ENCODE assay signal across 14 cellular contexts in the genomic region with DNA sequence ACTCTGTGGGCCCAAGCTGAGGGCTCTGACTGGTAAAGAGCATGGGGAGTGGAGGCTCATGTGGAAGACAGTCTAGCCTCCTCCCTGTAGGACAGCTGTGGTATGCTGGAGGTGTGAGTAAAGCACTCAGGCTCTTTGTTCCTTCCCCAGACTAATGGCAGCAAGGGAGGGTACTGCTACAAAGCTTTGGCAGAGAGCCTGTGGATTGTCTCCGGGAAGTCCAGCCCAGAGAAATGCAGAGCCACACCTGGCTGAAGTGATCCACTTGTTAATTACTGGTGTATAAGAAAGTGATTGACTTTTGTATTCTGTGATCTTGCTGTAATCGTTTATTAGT.
DNase-seq lines count a peak whose midpoint lies in the region; ATAC-seq, FAIRE-seq and TF ChIP-seq lines count a peak whose summit lies in the region.
"Had no signal": no experiment of that assay in that cellular context is flagged by ENCODE, and none has a peak within 500 bp of the region (broad histone marks: within the 10 kb centered on the region; RNA-seq: fewer than 3 reads in every experiment).

No MANE protein-coding gene starts in this region.

- peak overlapping the region; percentile 25 for H4K5ac ChIP-seq in H1 (ENCODE audit: insufficient read length, low read depth, low read length)

- 94% methylated on average over 2 of the region's 2 CpGs; no CpG with 5 or more reads in 1 of the 2 experiments for WGBS in H1 (ENCODE audit: extremely low coverage in 1 of 2, insufficient coverage in 1 of 2, insufficient read length in 1 of 2, insufficient replicate concordance in 2 of 2, low coverage in 1 of 2, low lambda C conversion rate in 2 of 2, missing lambda C conversion rate in 1 of 2), 2 experiments
- WGBS in smooth muscle cell (ENCODE audit: low lambda C conversion rate): 65% methylated on average over 2 of the region's 2 CpGs

- FAIRE-seq in H1 (lab: Jason Lieb, UNC): no peak
- FAIRE-seq: endometrium, kidney had no signal

- no peak overlapping the region for H2BK5ac ChIP-seq in H1 (ENCODE audit: low read depth, low read length)

- no peak overlapping the region for H3K4ac ChIP-seq in H1 (replicated peaks; ENCODE audit: insufficient read length, low read depth, low read length)

- H3K23me2 ChIP-seq in H1 (ENCODE audit: low read depth, low read length): no peaks in the 10 kb centered on the region

- peak overlapping the region; percentile 72 for H2BK12ac ChIP-seq in H1 (ENCODE audit: low read depth, low read length)

- H2BK15ac ChIP-seq in H1 (ENCODE audit: low read length): no peak overlapping the region

- no peak for TF ChIP-seq EP300 in H1 (IDR thresholded peaks at IDR 0.05; ENCODE audit: borderline replicate concordance in 1 of 2, low read depth in 2 of 2, low read length in 2 of 2)

- no peaks in the 10 kb centered on the region for H3K9me3 ChIP-seq in H1 (ENCODE audit: insufficient read depth in 2 of 2, low read depth in 1 of 2, low read length in 1 of 2)
- H3K9me3 ChIP-seq in WERI-Rb-1 (ENCODE audit: severe bottlenecking): peaks cover 3% of the 10 kb centered on the region
- no peaks in the 10 kb centered on the region for H3K9me3 ChIP-seq in smooth muscle cell (replicated peaks; ENCODE audit: low read depth)

- H3K56ac ChIP-seq in H1 (replicated peaks; ENCODE audit: insufficient read length, low read depth, low read length): no peak overlapping the region

- peak overlapping the region; percentile 76 for H4K91ac ChIP-seq in H1 (replicated peaks; ENCODE audit: insufficient read length, low read length)

- H3K9ac ChIP-seq in H1 (replicated peaks in 1 of 4; ENCODE audit: extremely low read depth in 1 of 4, low read depth in 3 of 4, low read length in 3 of 4) (no peak overlapping the region), smooth muscle cell (ENCODE audit: low read depth) (no peak overlapping the region)

- H4K20me1 ChIP-seq in H1 (replicated peaks in 1 of 2; ENCODE audit: control insufficient read depth in 1 of 2, insufficient read depth in 2 of 2, low read length in 2 of 2): no peaks in the 10 kb centered on the region
- no peaks in the 10 kb centered on the region for H4K20me1 ChIP-seq in smooth muscle cell (ENCODE audit: low read depth)

- peak overlapping the region; percentile 99 for H2AFZ ChIP-seq in H1 (ENCODE audit: low read length)
- H2AFZ ChIP-seq in smooth muscle cell (ENCODE audit: low read depth): no peak overlapping the region

- no peak for DNase-seq in H1 (ENCODE audit: low read depth in 1 of 2, low spot score in 2 of 2)
- DNase-seq in WERI-Rb-1: no peak
- no peak for DNase-seq in Kasumi-1 (lab: John Stamatoyannopoulos, UW)
- no peak for DNase-seq in smooth muscle cell (lab: John Stamatoyannopoulos, UW; ENCODE audit: unreplicated experiment)
- no peak for DNase-seq in NK-92 (lab: John Stamatoyannopoulos, UW; ENCODE audit: unreplicated experiment)
- DNase-seq: activated naive CD4-positive, alpha-beta T cell treated with anti-CD3 and anti-CD28 coated beads, Interleukin-2, amount 50 U/mL, for 16 hours; kidney; naive B cell; stimulated activated CD4-positive, alpha-beta T cell treated with anti-CD3 and anti-CD28 coated beads, Interleukin-2, amount 100 ng/mL, for 24 hours; uterus had no signal

- TF ChIP-seq POLR2A in H1 (IDR thresholded peaks at IDR 0.05; ENCODE audit: control extremely low read depth in 1 of 2, low read depth in 2 of 2, low read length in 2 of 2): no peak

- H3K36me3 ChIP-seq in H1 (ENCODE audit: control insufficient read depth in 2 of 4, insufficient read depth in 4 of 4, low read length in 3 of 4) (no peaks in the 10 kb centered on the region), WERI-Rb-1 (no peaks in the 10 kb centered on the region), smooth muscle cell (ENCODE audit: low read depth) (no peaks in the 10 kb centered on the region)
- H3K36me3 ChIP-seq: uterus had no signal

- ATAC-seq in GM18511 (IDR thresholded peaks at IDR 0.05; ENCODE audit: unreplicated experiment): peak; percentile 37
- peak; percentile 28 for ATAC-seq in GM21526 (IDR thresholded peaks at IDR 0.05; ENCODE audit: low FRiP score, unreplicated experiment)
- peak; percentile 25 for ATAC-seq in HG03159 (IDR thresholded peaks at IDR 0.05; ENCODE audit: unreplicated experiment)

- no peak overlapping the region for H3K4me2 ChIP-seq in H1 (ENCODE audit: insufficient read depth in 1 of 2, low read depth in 2 of 2, low read length in 2 of 2)
- no peak overlapping the region for H3K4me2 ChIP-seq in smooth muscle cell

- CTCF ChIA-PET in H1 (lab: Charles Lee; ENCODE audit: partially characterized antibody): interaction anchor here (0.5 to 3.7 kb wide), 12 partner anchors 10 to 891 kb away, joined by 3 to 49 read pairs (median 6); no protein-coding TSS in a partner anchor

- no peak overlapping the region for H2AK5ac ChIP-seq in H1 (ENCODE audit: low read depth, low read length)

- peaks cover 0 to 4% (median 0%) of the 10 kb centered on the region in 4 experiments; a peak in 2 of 7 replicates for H3K4me1 ChIP-seq in H1 (replicated peaks in 1 of 4; ENCODE audit: control insufficient read depth in 3 of 4, insufficient read depth in 4 of 4, low read length in 3 of 4)
- H3K4me1 ChIP-seq in smooth muscle cell (ENCODE audit: low read depth): no peaks in the 10 kb centered on the region
- H3K4me1 ChIP-seq: uterus had no signal

- H3K79me2 ChIP-seq in H1 (ENCODE audit: control insufficient read depth in 1 of 2, insufficient read depth in 2 of 2, low read length in 2 of 2): no peaks in the 10 kb centered on the region
- no peaks in the 10 kb centered on the region for H3K79me2 ChIP-seq in smooth muscle cell (ENCODE audit: low read depth)

- H3K27ac ChIP-seq in H1 (ENCODE audit: low read depth, low read length) (no peak overlapping the region), WERI-Rb-1 (no peak overlapping the region), smooth muscle cell (ENCODE audit: low read depth) (no peak overlapping the region)
- H3K27ac ChIP-seq: uterus had no signal

- no peak overlapping the region for H2BK120ac ChIP-seq in H1 (replicated peaks; ENCODE audit: low read depth, low read length)

- peak overlapping the region; percentile 92; the same call in 1 of the 2 replicates for H4K8ac ChIP-seq in H1 (ENCODE audit: extremely low read depth, insufficient read depth, low read length)

- TF ChIP-seq CTCF in H1 (IDR thresholded peaks at IDR 0.05; ENCODE audit: control extremely low read depth in 1 of 3, insufficient read depth in 1 of 3, low read depth in 1 of 3, low read length in 3 of 3): no peak
- TF ChIP-seq CTCF in WERI-Rb-1 (IDR thresholded peaks at IDR 0.05; ENCODE audit: low read depth, low read length): no peak
- TF ChIP-seq CTCF in smooth muscle cell (IDR thresholded peaks at IDR 0.05; ENCODE audit: borderline replicate concordance, insufficient read depth, poor library complexity, severe bottlenecking): no peak

- no peak overlapping the region for H3K23ac ChIP-seq in H1 (ENCODE audit: insufficient read length)

- H3K18ac ChIP-seq in H1 (ENCODE audit: extremely low read depth, low read length): peak overlapping the region; percentile 78; the same call in 1 of the 2 replicates

- TF ChIP-seq RAD21 in H1 (IDR thresholded peaks at IDR 0.05 in 1 of 2, conservative IDR thresholded peaks at IDR 0.05 in 1 of 2; ENCODE audit: low read depth in 2 of 2, low read length in 2 of 2): no peak

- no peaks in the 10 kb centered on the region for H3F3A ChIP-seq in smooth muscle cell (ENCODE audit: low read depth)

- H2BK20ac ChIP-seq in H1 (ENCODE audit: low read length): no peak overlapping the region

- POLR2A ChIA-PET in H1 (lab: Charles Lee; ENCODE audit: partially characterized antibody): interaction anchor here (0.6 to 1.3 kb wide), 3 partner anchors 124 to 876 kb away, joined by 3 to 4 read pairs (median 3); no protein-coding TSS in a partner anchor

- H3K14ac ChIP-seq in H1 (ENCODE audit: insufficient read length): no peak overlapping the region

- H3K4me3 ChIP-seq in H1 (ENCODE audit: extremely low read depth in 1 of 4, insufficient read depth in 2 of 4, low read depth in 3 of 4, low read length in 4 of 4) (no peak overlapping the region), WERI-Rb-1 (ENCODE audit: low read depth, low read length) (no peak overlapping the region), smooth muscle cell (no peak overlapping the region)
- H3K4me3 ChIP-seq: uterus had no signal

- H3K79me1 ChIP-seq in H1 (ENCODE audit: low read depth, low read length): no peaks in the 10 kb centered on the region

- H3K27me3 ChIP-seq in H1 (replicated peaks in 1 of 4; ENCODE audit: control insufficient read depth in 3 of 4, extremely low read depth in 1 of 4, insufficient read depth in 3 of 4, low read length in 3 of 4): no peaks in the 10 kb centered on the region
- no peaks in the 10 kb centered on the region for H3K27me3 ChIP-seq in WERI-Rb-1 (ENCODE audit: insufficient read depth, low read depth, severe bottlenecking)
- H3K27me3 ChIP-seq in smooth muscle cell (ENCODE audit: low read depth): no peaks in the 10 kb centered on the region
- H3K27me3 ChIP-seq: uterus had no signal

TF ChIP-seq in H1, 55 proteins besides CTCF, POLR2A, EP300 and RAD21 (continues in another document):
- TF ChIP-seq POLR2AphosphoS5 (IDR thresholded peaks at IDR 0.05; ENCODE audit: low read depth, low read length) (no peak), SRF (IDR thresholded peaks at IDR 0.05; ENCODE audit: low read depth, low read length) (no peak), RXRA (IDR thresholded peaks at IDR 0.05; ENCODE audit: insufficient read depth, low read depth, low read length) (no peak), MAFK (IDR thresholded peaks at IDR 0.05; ENCODE audit: low read depth, low read length) (no peak), SIRT6 (IDR thresholded peaks at IDR 0.05; ENCODE audit: low read length) (no peak), CREB1 (IDR thresholded peaks at IDR 0.05) (no peak), BACH1 (IDR thresholded peaks at IDR 0.05; ENCODE audit: low read length) (no peak), RBBP5 (IDR thresholded peaks at IDR 0.05; ENCODE audit: borderline replicate concordance, low read depth, low read length) (no peak)
- TF ChIP-seq, protein P1, sequence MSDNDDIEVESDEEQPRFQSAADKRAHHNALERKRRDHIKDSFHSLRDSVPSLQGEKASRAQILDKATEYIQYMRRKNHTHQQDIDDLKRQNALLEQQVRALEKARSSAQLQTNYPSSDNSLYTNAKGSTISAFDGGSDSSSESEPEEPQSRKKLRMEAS (IDR thresholded peaks at IDR 0.05): no peak
